ENCODE assay signal across 16 cellular contexts in genomic region chr22:30000566-30000965, GRCh38.
DNase-seq lines count a peak whose midpoint lies in the region; ATAC-seq, FAIRE-seq and TF ChIP-seq lines count a peak whose summit lies in the region.
"Had no signal": no experiment of that assay in that cellular context is flagged by ENCODE, and none has a peak within 500 bp of the region (broad histone marks: within the 10 kb centered on the region; RNA-seq: fewer than 3 reads in every experiment).

No MANE protein-coding gene starts in this region.

- H3K9me3 Mint-ChIP-seq in stimulated activated naive CD8-positive, alpha-beta T cell treated with anti-CD3 and anti-CD28 coated beads, Interleukin-15, Interleukin-2, amounts not matched to agents 100 ng/mL and 50 ng/mL, for 24 hours, result no peaks in the 10 kb centered on the region
- H3K9me3 Mint-ChIP-seq: T-cell had no signal

- peaks cover 2% of the 10 kb centered on the region for H3K4me1 Mint-ChIP-seq in T-helper 17 cell
- H3K4me1 Mint-ChIP-seq in stimulated activated naive CD8-positive, alpha-beta T cell treated with anti-CD3 and anti-CD28 coated beads, Interleukin-15, Interleukin-2, amounts not matched to agents 100 ng/mL and 50 ng/mL, for 24 hours (ENCODE audit: low read depth), result peaks cover 8% of the 10 kb centered on the region

- no peak overlapping the region for H3K4me3 ChIP-seq in kidney (ENCODE audit: low read length in 2 of 2)
- H3K4me3 ChIP-seq: GM12878, transverse colon had no signal

- peak; percentile 21 for DNase-seq in stimulated activated CD4-positive, alpha-beta T cell treated with anti-CD3 and anti-CD28 coated beads, Interleukin-1b, Interleukin-23, amount 100 ng/mL, for 48 hours
- DNase-seq in stimulated activated CD4-positive, alpha-beta T cell treated with anti-CD3 and anti-CD28 coated beads, Interleukin-4, amount 100 ng/mL, for 1 hour, result no peak
- DNase-seq in T-helper 17 cell (no peak), fibroblast of peridontal ligament (ENCODE audit: extremely low read depth) (peak; percentile 34), kidney (no peak)
- DNase-seq: C1 segment of cervical spinal cord, NCI-H2029, NCI-H748 treated with DMSO at 0.1 percent for 48 hours, T-cell, transverse colon had no signal

- H3K36me3 Mint-ChIP-seq in T-helper 17 cell (ENCODE audit: low read depth), result peaks cover 4% of the 10 kb centered on the region
- peaks cover 12% of the 10 kb centered on the region for H3K36me3 Mint-ChIP-seq in stimulated activated naive CD8-positive, alpha-beta T cell treated with anti-CD3 and anti-CD28 coated beads, Interleukin-15, Interleukin-2, amounts not matched to agents 100 ng/mL and 50 ng/mL, for 24 hours (ENCODE audit: low read depth)

- TF ChIP-seq CTCF in kidney (IDR thresholded peaks at IDR 0.05; ENCODE audit: borderline replicate concordance, extremely low read depth, insufficient read depth), result no peak

- H3K27me3 Mint-ChIP-seq in T-helper 17 cell, result no peaks in the 10 kb centered on the region
- no peaks in the 10 kb centered on the region for H3K27me3 Mint-ChIP-seq in stimulated activated naive CD8-positive, alpha-beta T cell treated with anti-CD3 and anti-CD28 coated beads, Interleukin-15, Interleukin-2, amounts not matched to agents 100 ng/mL and 50 ng/mL, for 24 hours
- H3K27me3 Mint-ChIP-seq: T-cell had no signal

- peaks cover 4 to 15% of the 10 kb centered on the region in 2 donors for H3K4me1 ChIP-seq in kidney (ENCODE audit: control insufficient read depth in 1 of 2, insufficient read depth in 1 of 2, low read depth in 1 of 2, low read length in 2 of 2)

- H3K9me3 ChIP-seq in T-helper 17 cell (ENCODE audit: control insufficient read depth, low read length, poor library complexity, severe bottlenecking), result no peaks in the 10 kb centered on the region
- no peaks in the 10 kb centered on the region for H3K9me3 ChIP-seq in kidney (ENCODE audit: control insufficient read depth in 1 of 2, low read length in 2 of 2)
- H3K9me3 ChIP-seq: transverse colon had no signal

- no peak overlapping the region for H3K4me3 Mint-ChIP-seq in T-helper 17 cell
- H3K4me3 Mint-ChIP-seq in stimulated activated naive CD8-positive, alpha-beta T cell treated with anti-CD3 and anti-CD28 coated beads, Interleukin-15, Interleukin-2, amounts not matched to agents 100 ng/mL and 50 ng/mL, for 24 hours, result no peak overlapping the region
- H3K4me3 Mint-ChIP-seq: T-cell had no signal

- H3K36me3 ChIP-seq in kidney (ENCODE audit: control insufficient read depth in 1 of 2, insufficient read depth in 2 of 2, low read length in 2 of 2), result peaks cover 5 to 19% of the 10 kb centered on the region in 2 donors

- intact Hi-C loops in kidney (cut with DNase I), result no loop called here

- H3K9ac ChIP-seq in kidney (ENCODE audit: low read length in 2 of 2), result no peak overlapping the region

- no peak for FAIRE-seq in kidney (lab: Jason Lieb, UNC)
- FAIRE-seq: GM12878, keratinocyte had no signal

- ATAC-seq in T-helper 17 cell (no peak), HG03469 (IDR thresholded peaks at IDR 0.05; ENCODE audit: unreplicated experiment) (no peak), HG03378 (IDR thresholded peaks at IDR 0.05; ENCODE audit: unreplicated experiment) (no peak)
- ATAC-seq: GM12878, T-cell had no signal

- no peak overlapping the region for H3K27ac ChIP-seq in kidney (ENCODE audit: low read depth in 2 of 2, low read length in 2 of 2)
- H3K27ac ChIP-seq: epithelial cell of prostate had no signal

- H3K27ac Mint-ChIP-seq in T-helper 17 cell, result peak overlapping the region; percentile 41
- H3K27ac Mint-ChIP-seq in stimulated activated naive CD8-positive, alpha-beta T cell treated with anti-CD3 and anti-CD28 coated beads, Interleukin-15, Interleukin-2, amounts not matched to agents 100 ng/mL and 50 ng/mL, for 24 hours, result peak overlapping the region; percentile 29

Comparison
In these comparisons a context has a peak if more than half of its experiments do, and no peak if none do; other contexts are left out.
1. DNase-seq: peak in stimulated activated CD4-positive, alpha-beta T cell treated with anti-CD3 and anti-CD28 coated beads, Interleukin-1b, Interleukin-23, amount 100 ng/mL, for 48 hours (single experiment) and fibroblast of peridontal ligament (single experiment); none in stimulated activated CD4-positive, alpha-beta T cell treated with anti-CD3 and anti-CD28 coated beads, Interleukin-4, amount 100 ng/mL, for 1 hour (single experiment), T-helper 17 cell (0 of 3) and kidney (single experiment).